1 cellular context compared by ENCODE assay signal in the genomic region with DNA sequence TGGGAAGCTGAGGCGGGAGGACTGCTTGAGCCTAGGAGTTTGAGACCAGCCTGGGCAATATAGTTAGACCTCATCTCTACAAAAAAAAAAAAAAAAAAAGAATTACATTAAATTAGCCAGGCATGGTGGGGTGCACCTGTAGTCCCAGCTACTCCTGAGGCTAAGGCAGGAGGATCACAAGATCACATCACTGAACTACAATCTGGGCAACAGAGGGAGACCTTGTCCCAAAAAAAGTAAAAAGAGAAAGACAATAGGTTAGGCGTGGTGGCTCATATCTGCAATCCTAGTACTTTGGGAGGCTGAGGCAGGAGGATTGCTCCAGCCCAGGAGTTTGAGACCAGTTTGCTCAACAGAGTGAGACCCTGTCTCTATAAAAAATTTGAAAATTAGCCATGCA.
TF ChIP-seq lines count a peak whose summit lies in the region.

No MANE protein-coding gene starts in this region.

TF ChIP-seq in HepG2, 621 proteins besides CTCF, POLR2A, EP300 and RAD21 (continued from another document):
- TF ChIP-seq, protein P1, sequence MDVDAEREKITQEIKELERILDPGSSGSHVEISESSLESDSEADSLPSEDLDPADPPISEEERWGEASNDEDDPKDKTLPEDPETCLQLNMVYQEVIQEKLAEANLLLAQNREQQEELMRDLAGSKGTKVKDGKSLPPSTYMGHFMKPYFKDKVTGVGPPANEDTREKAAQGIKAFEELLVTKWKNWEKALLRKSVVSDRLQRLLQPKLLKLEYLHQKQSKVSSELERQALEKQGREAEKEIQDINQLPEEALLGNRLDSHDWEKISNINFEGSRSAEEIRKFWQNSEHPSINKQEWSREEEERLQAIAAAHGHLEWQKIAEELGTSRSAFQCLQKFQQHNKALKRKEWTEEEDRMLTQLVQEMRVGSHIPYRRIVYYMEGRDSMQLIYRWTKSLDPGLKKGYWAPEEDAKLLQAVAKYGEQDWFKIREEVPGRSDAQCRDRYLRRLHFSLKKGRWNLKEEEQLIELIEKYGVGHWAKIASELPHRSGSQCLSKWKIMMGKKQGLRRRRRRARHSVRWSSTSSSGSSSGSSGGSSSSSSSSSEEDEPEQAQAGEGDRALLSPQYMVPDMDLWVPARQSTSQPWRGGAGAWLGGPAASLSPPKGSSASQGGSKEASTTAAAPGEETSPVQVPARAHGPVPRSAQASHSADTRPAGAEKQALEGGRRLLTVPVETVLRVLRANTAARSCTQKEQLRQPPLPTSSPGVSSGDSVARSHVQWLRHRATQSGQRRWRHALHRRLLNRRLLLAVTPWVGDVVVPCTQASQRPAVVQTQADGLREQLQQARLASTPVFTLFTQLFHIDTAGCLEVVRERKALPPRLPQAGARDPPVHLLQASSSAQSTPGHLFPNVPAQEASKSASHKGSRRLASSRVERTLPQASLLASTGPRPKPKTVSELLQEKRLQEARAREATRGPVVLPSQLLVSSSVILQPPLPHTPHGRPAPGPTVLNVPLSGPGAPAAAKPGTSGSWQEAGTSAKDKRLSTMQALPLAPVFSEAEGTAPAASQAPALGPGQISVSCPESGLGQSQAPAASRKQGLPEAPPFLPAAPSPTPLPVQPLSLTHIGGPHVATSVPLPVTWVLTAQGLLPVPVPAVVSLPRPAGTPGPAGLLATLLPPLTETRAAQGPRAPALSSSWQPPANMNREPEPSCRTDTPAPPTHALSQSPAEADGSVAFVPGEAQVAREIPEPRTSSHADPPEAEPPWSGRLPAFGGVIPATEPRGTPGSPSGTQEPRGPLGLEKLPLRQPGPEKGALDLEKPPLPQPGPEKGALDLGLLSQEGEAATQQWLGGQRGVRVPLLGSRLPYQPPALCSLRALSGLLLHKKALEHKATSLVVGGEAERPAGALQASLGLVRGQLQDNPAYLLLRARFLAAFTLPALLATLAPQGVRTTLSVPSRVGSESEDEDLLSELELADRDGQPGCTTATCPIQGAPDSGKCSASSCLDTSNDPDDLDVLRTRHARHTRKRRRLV (CRISPR knock-in tag; IDR thresholded peaks at IDR 0.05): no peak
